In genomic region chr15:59298255-59298856, GRCh38 we compare ENCODE assay signal across 8 cellular contexts.
DNase-seq lines count a peak whose midpoint lies in the region; ATAC-seq, FAIRE-seq and TF ChIP-seq lines count a peak whose summit lies in the region.

No MANE protein-coding gene starts in this region.

- peak overlapping the region; percentile 33 for H3K27ac Mint-ChIP-seq in activated CD4-positive, alpha-beta T cell treated with anti-CD3 and anti-CD28 coated beads, Interleukin-2, amount 10 ng/mL, durations not matched to agents 7 days and 5 days

- intact Hi-C loops in transverse colon (cut with DNase I; ENCODE audit: low total_unique reads) (no loop called here), HepG2 (cut with micrococcal nuclease; ENCODE audit: unreplicated experiment) (no loop called here)

- ATAC-seq in GM19035 (IDR thresholded peaks at IDR 0.05; ENCODE audit: unreplicated experiment), result peak; percentile 62
- ATAC-seq in HG02981 (IDR thresholded peaks at IDR 0.05; ENCODE audit: unreplicated experiment), result peak; percentile 75
- ATAC-seq in HepG2, result no peak

- H3K9ac ChIP-seq in trophoblast cell (ENCODE audit: low read length), result no peak overlapping the region
- H3K9ac ChIP-seq in HepG2 (ENCODE audit: insufficient read depth, low read depth, low read length), result no peak overlapping the region

- H3K4me3 Mint-ChIP-seq in activated CD4-positive, alpha-beta T cell treated with anti-CD3 and anti-CD28 coated beads, Interleukin-2, amount 10 ng/mL, durations not matched to agents 7 days and 5 days, result no peak overlapping the region

- H2BK5ac ChIP-seq in trophoblast cell (ENCODE audit: low read depth, low read length, poor library complexity), result no peak overlapping the region

- TF ChIP-seq POLR2A in transverse colon (IDR thresholded peaks at IDR 0.05) (no peak), HepG2 (IDR thresholded peaks at IDR 0.05; ENCODE audit: insufficient read depth in 1 of 2, low read depth in 2 of 2, low read length in 2 of 2) (no peak)

- H2BK12ac ChIP-seq in trophoblast cell (ENCODE audit: low read length), result no peak overlapping the region

- no peak for TF ChIP-seq CTCF in transverse colon (IDR thresholded peaks at IDR 0.05)
- TF ChIP-seq CTCF in HepG2 (CRISPR knock-in tag; IDR thresholded peaks at IDR 0.05), result no peak

- no peak overlapping the region for H3K4me2 ChIP-seq in trophoblast cell (ENCODE audit: low read length)
- H3K4me2 ChIP-seq in HepG2 (ENCODE audit: low read depth, low read length), result no peak overlapping the region

- H4K8ac ChIP-seq in trophoblast cell (ENCODE audit: low read depth, low read length), result no peak overlapping the region

- no peaks in the 10 kb centered on the region for H4K20me1 ChIP-seq in HepG2 (ENCODE audit: insufficient read depth, low read length)

- H3K9me3 ChIP-seq in trophoblast cell (ENCODE audit: insufficient read depth, low read depth, low read length) (peaks cover 2% of the 10 kb centered on the region), transverse colon (no peaks in the 10 kb centered on the region), HepG2 (ENCODE audit: low read length) (no peaks in the 10 kb centered on the region)

- H3K4me1 Mint-ChIP-seq in activated CD4-positive, alpha-beta T cell treated with anti-CD3 and anti-CD28 coated beads, Interleukin-2, amount 10 ng/mL, durations not matched to agents 7 days and 5 days, result peaks cover 32% of the 10 kb centered on the region

- CTCF ChIA-PET in activated CD4-positive, alpha-beta T cell treated with anti-CD3 and anti-CD28 coated beads, Interleukin-2, amount 10 ng/mL, durations not matched to agents 7 days and 5 days (lab: Charles Lee), result no interaction called here
- CTCF ChIA-PET in HepG2 (lab: Yijun Ruan, JAX; ENCODE audit: low intra/inter-chr PET ratio, low total read pairs), result no interaction called here

- H4K91ac ChIP-seq in trophoblast cell (ENCODE audit: low read depth, low read length), result no peak overlapping the region

- H3K79me1 ChIP-seq in trophoblast cell (ENCODE audit: low read length), result peaks cover 10% of the 10 kb centered on the region

- no peak overlapping the region for H3K4ac ChIP-seq in trophoblast cell (ENCODE audit: low read depth, low read length)

- H3K36me3 ChIP-seq in trophoblast cell (ENCODE audit: control insufficient read depth in 1 of 2, insufficient read depth in 2 of 2, low read length in 2 of 2), result no peaks in the 10 kb centered on the region
- no peaks in the 10 kb centered on the region for H3K36me3 ChIP-seq in transverse colon
- no peaks in the 10 kb centered on the region for H3K36me3 ChIP-seq in HepG2 (replicated peaks in 1 of 2; ENCODE audit: control insufficient read depth in 1 of 2, insufficient read depth in 2 of 2, low read length in 2 of 2)

- H3K4me1 ChIP-seq in trophoblast cell (ENCODE audit: control insufficient read depth in 1 of 2, insufficient read depth in 2 of 2, low read length in 2 of 2), result peaks cover 17 to 21% of the 10 kb centered on the region in 2 experiments
- H3K4me1 ChIP-seq in transverse colon, result peaks cover 10 to 73% (median 38%) of the 10 kb centered on the region in 4 donors
- peaks cover 8% of the 10 kb centered on the region; the same call in 1 of the 2 replicates for H3K4me1 ChIP-seq in HepG2 (ENCODE audit: insufficient read depth, low read length)

- H3K23ac ChIP-seq in trophoblast cell (ENCODE audit: low read length), result no peak overlapping the region

- H3K36me3 Mint-ChIP-seq in activated CD4-positive, alpha-beta T cell treated with anti-CD3 and anti-CD28 coated beads, Interleukin-2, amount 10 ng/mL, durations not matched to agents 7 days and 5 days (ENCODE audit: low read depth), result peaks cover 10% of the 10 kb centered on the region

- no peak overlapping the region for H4K12ac ChIP-seq in trophoblast cell (ENCODE audit: low read depth, low read length)

- no peak overlapping the region for H3K14ac ChIP-seq in trophoblast cell (ENCODE audit: low read length)

- in situ Hi-C loops in transverse colon (cut with MboI; ENCODE audit: low pct_ligation_motif_present in 1 of 4, low pct_unique_long_range_greater_than_20kb in 1 of 4, low sequenced_read_pairs in 3 of 4), result no loop called here
- in situ Hi-C loops in HepG2 (cut with HindIII; ENCODE audit: extremely low pct_ligation_motif_present, low pct_unique_long_range_greater_than_20kb), result no loop called here

- BruUV-seq in HepG2 (replicated peaks; lab: Mats Ljungman, UMichigan), result no TSS peak

- DNase-seq in activated CD4-positive, alpha-beta T cell treated with anti-CD3 and anti-CD28 coated beads, Interleukin-2, amount 10 ng/mL, durations not matched to agents 7 days and 5 days, result no peak
- peak; percentile 85 to 91 for DNase-seq in trophoblast cell
- DNase-seq in transverse colon, result no peak
- no peak for DNase-seq in SW 1271 (lab: John Stamatoyannopoulos, UW)
- DNase-seq in HepG2 (ENCODE audit: low spot score), result no peak
- DNase-seq in SHP77 (lab: John Stamatoyannopoulos, UW), result no peak

- H3K27ac ChIP-seq in trophoblast cell (ENCODE audit: low read depth, low read length) (no peak overlapping the region), transverse colon (no peak overlapping the region), HepG2 (ENCODE audit: extremely low read length, insufficient read depth, low read length) (no peak overlapping the region)

- H3K4me3 ChIP-seq in trophoblast cell (ENCODE audit: low read depth, low read length) (no peak overlapping the region), transverse colon (no peak overlapping the region), HepG2 (replicated peaks in 1 of 3; ENCODE audit: insufficient read depth in 1 of 3, low read depth in 2 of 3, low read length in 3 of 3) (no peak overlapping the region)

- H2AFZ ChIP-seq in trophoblast cell (ENCODE audit: insufficient read depth, low read length, poor library complexity) (no peak overlapping the region), HepG2 (ENCODE audit: low read length) (no peak overlapping the region)

- TF ChIP-seq EP300 in transverse colon (IDR thresholded peaks at IDR 0.05; ENCODE audit: low read depth) (no peak), HepG2 (IDR thresholded peaks at IDR 0.05; ENCODE audit: low read depth in 2 of 2, low read length in 2 of 2) (no peak), HepG2 (CRISPR knock-in tag; IDR thresholded peaks at IDR 0.05; ENCODE audit: borderline replicate concordance) (no peak)

- H3K27me3 ChIP-seq in trophoblast cell (ENCODE audit: insufficient read depth, low read length) (no peaks in the 10 kb centered on the region), transverse colon (no peaks in the 10 kb centered on the region), HepG2 (ENCODE audit: control insufficient read depth in 1 of 2, insufficient read depth in 2 of 2, low read length in 2 of 2) (no peaks in the 10 kb centered on the region)

- WGBS in trophoblast cell (ENCODE audit: extremely low coverage, insufficient coverage, insufficient read length), result no CpG with 5 or more reads among the region's 8 CpGs
- 72 to 83% methylated on average over 2 to 8 of the region's 8 CpGs for WGBS in transverse colon (ENCODE audit: low coverage in 1 of 2), 2 donors
- 96% methylated on average over 8 of the region's 8 CpGs for WGBS in HepG2 (ENCODE audit: low lambda C conversion rate)

- TF ChIP-seq RAD21 in HepG2 (CRISPR knock-in tag; IDR thresholded peaks at IDR 0.05), result no peak

- H2BK120ac ChIP-seq in trophoblast cell (ENCODE audit: insufficient read depth, low read length, poor library complexity), result no peak overlapping the region

- FAIRE-seq in HepG2 (lab: Jason Lieb, UNC), result no peak

- H3K9me3 Mint-ChIP-seq in activated CD4-positive, alpha-beta T cell treated with anti-CD3 and anti-CD28 coated beads, Interleukin-2, amount 10 ng/mL, durations not matched to agents 7 days and 5 days, result peaks cover 3% of the 10 kb centered on the region

- no peaks in the 10 kb centered on the region for H3K79me2 ChIP-seq in trophoblast cell (ENCODE audit: control insufficient read depth, insufficient read depth, low read length, poor library complexity)
- H3K79me2 ChIP-seq in HepG2 (ENCODE audit: insufficient read depth, low read length), result no peaks in the 10 kb centered on the region

- H2AK5ac ChIP-seq in trophoblast cell (ENCODE audit: low read length), result no peak overlapping the region

- POLR2A ChIA-PET in activated CD4-positive, alpha-beta T cell treated with anti-CD3 and anti-CD28 coated beads, Interleukin-2, amount 10 ng/mL, durations not matched to agents 7 days and 5 days (lab: Charles Lee), result no interaction called here
- POLR2A ChIA-PET in HepG2 (lab: Yijun Ruan, JAX), result no interaction called here

- H3K18ac ChIP-seq in trophoblast cell (ENCODE audit: low read length), result no peak overlapping the region

- no peaks in the 10 kb centered on the region for H3K27me3 Mint-ChIP-seq in activated CD4-positive, alpha-beta T cell treated with anti-CD3 and anti-CD28 coated beads, Interleukin-2, amount 10 ng/mL, durations not matched to agents 7 days and 5 days

TF ChIP-seq in HepG2, 621 proteins besides CTCF, POLR2A, EP300 and RAD21 (continues in another document):
- TF ChIP-seq BATF2 (CRISPR knock-in tag; IDR thresholded peaks at IDR 0.05), result no peak
- TF ChIP-seq SIN3A (IDR thresholded peaks at IDR 0.05; ENCODE audit: borderline replicate concordance, low read depth, low read length), result no peak
- no peak for TF ChIP-seq NRL (CRISPR knock-in tag; IDR thresholded peaks at IDR 0.05; ENCODE audit: borderline replicate concordance)
- TF ChIP-seq ZNF891 (CRISPR knock-in tag; IDR thresholded peaks at IDR 0.05), result no peak
- TF ChIP-seq NFE2 (CRISPR knock-in tag; IDR thresholded peaks at IDR 0.05), result no peak
- TF ChIP-seq ADNP (CRISPR knock-in tag; IDR thresholded peaks at IDR 0.05), result no peak
- no peak for TF ChIP-seq MXI1 (IDR thresholded peaks at IDR 0.05; ENCODE audit: borderline replicate concordance, low read depth, low read length)
- no peak for TF ChIP-seq ZNF761 (CRISPR knock-in tag; conservative IDR thresholded peaks at IDR 0.05)
- no peak for TF ChIP-seq KLF13 (CRISPR knock-in tag; IDR thresholded peaks at IDR 0.05)
- TF ChIP-seq SCMH1 (CRISPR knock-in tag; IDR thresholded peaks at IDR 0.05; ENCODE audit: borderline replicate concordance), result no peak
- no peak for TF ChIP-seq ZNF562 (CRISPR knock-in tag; IDR thresholded peaks at IDR 0.05; ENCODE audit: borderline replicate concordance)
- TF ChIP-seq MAF1 (CRISPR knock-in tag; IDR thresholded peaks at IDR 0.05; ENCODE audit: borderline replicate concordance), result no peak
- TF ChIP-seq SOX13 (IDR thresholded peaks at IDR 0.05), result no peak
- TF ChIP-seq SOX13 (CRISPR knock-in tag; conservative IDR thresholded peaks at IDR 0.05 in 1 of 2, IDR thresholded peaks at IDR 0.05 in 1 of 2), result no peak
- TF ChIP-seq KMT2A (CRISPR knock-in tag; IDR thresholded peaks at IDR 0.05), result no peak

Comparison
In these comparisons a context has a peak if more than half of its experiments do, and no peak if none do; other contexts are left out.
1. DNase-seq: peak in trophoblast cell (2 of 2); none in activated CD4-positive, alpha-beta T cell treated with anti-CD3 and anti-CD28 coated beads, Interleukin-2, amount 10 ng/mL, durations not matched to agents 7 days and 5 days (single experiment), transverse colon (single experiment), SW 1271 (0 of 2), HepG2 (single experiment) and SHP77 (0 of 2).